17 cellular contexts compared by ENCODE assay signal in genomic region chr16:23907903-23908302, GRCh38.
DNase-seq lines count a peak whose midpoint lies in the region; ATAC-seq and TF ChIP-seq lines count a peak whose summit lies in the region.
"Had no signal": no experiment of that assay in that cellular context is flagged by ENCODE, and none has a peak within 500 bp of the region (broad histone marks: within the 10 kb centered on the region; RNA-seq: fewer than 3 reads in every experiment).

No MANE protein-coding gene starts in this region.

- H3K27ac ChIP-seq in HEK293 (ENCODE audit: extremely low read depth, low read depth, low read length) (no peak overlapping the region), caudate nucleus (ENCODE audit: low read depth, low read length) (peak overlapping the region; percentile 26), upper lobe of left lung (no peak overlapping the region), heart left ventricle (peak overlapping the region in 1 of 12 donors; percentile 44)
- H3K27ac ChIP-seq: C4-2B, esophagus squamous epithelium, parathyroid adenoma had no signal

- CTCF ChIA-PET in activated CD4-positive, alpha-beta T cell treated with anti-CD3 and anti-CD28 coated beads, Interleukin-2, amount 10 ng/mL, durations not matched to agents 7 days and 5 days (lab: Charles Lee) = no interaction called here
- CTCF ChIA-PET in HEK293 (lab: Yijun Ruan, JAX) = interaction anchor here (0.7 kb wide), 1 partner anchor 345 kb away, joined by 3 read pairs; no protein-coding TSS in a partner anchor

- H3K27ac Mint-ChIP-seq in activated CD4-positive, alpha-beta T cell treated with anti-CD3 and anti-CD28 coated beads, Interleukin-2, amount 10 ng/mL, durations not matched to agents 7 days and 5 days = peak overlapping the region; percentile 4

- POLR2A ChIA-PET in activated CD4-positive, alpha-beta T cell treated with anti-CD3 and anti-CD28 coated beads, Interleukin-2, amount 10 ng/mL, durations not matched to agents 7 days and 5 days (lab: Charles Lee) = no interaction called here
- POLR2A ChIA-PET in HEK293 (lab: Yijun Ruan, JAX) = no interaction called here

- H3K36me3 ChIP-seq in HEK293 (ENCODE audit: control insufficient read depth in 2 of 2, insufficient read depth in 1 of 2, low read length in 2 of 2) (no peaks in the 10 kb centered on the region), upper lobe of left lung (no peaks in the 10 kb centered on the region), heart left ventricle (no peaks in the 10 kb centered on the region)
- H3K36me3 ChIP-seq: esophagus squamous epithelium had no signal

- TF ChIP-seq CTCF in HEK293 (tag by site-specific recombination; IDR thresholded peaks at IDR 0.05) (no peak), upper lobe of left lung (IDR thresholded peaks at IDR 0.05) (no peak), heart left ventricle (IDR thresholded peaks at IDR 0.05) (no peak)

- ATAC-seq in upper lobe of left lung (ENCODE audit: low FRiP score in 2 of 2) = no peak
- ATAC-seq in heart left ventricle = no peak
- ATAC-seq: left lobe of liver had no signal

- H3K4me1 ChIP-seq in HEK293 (ENCODE audit: control insufficient read depth, insufficient read depth, low read length) = no peaks in the 10 kb centered on the region
- no peaks in the 10 kb centered on the region for H3K4me1 ChIP-seq in upper lobe of left lung
- H3K4me1 ChIP-seq in heart left ventricle = peaks cover 0 to 5% (median 0%) of the 10 kb centered on the region in 12 donors
- H3K4me1 ChIP-seq: esophagus squamous epithelium, parathyroid adenoma had no signal

- TF ChIP-seq POLR2A in upper lobe of left lung (IDR thresholded peaks at IDR 0.05) = no peak
- TF ChIP-seq POLR2A in heart left ventricle (IDR thresholded peaks at IDR 0.05) = no peak

- H3K4me3 Mint-ChIP-seq in activated CD4-positive, alpha-beta T cell treated with anti-CD3 and anti-CD28 coated beads, Interleukin-2, amount 10 ng/mL, durations not matched to agents 7 days and 5 days = no peak overlapping the region

- no peaks in the 10 kb centered on the region for H3K9me3 ChIP-seq in HEK293 (ENCODE audit: control insufficient read depth, insufficient read depth, low read depth, low read length)
- H3K9me3 ChIP-seq in upper lobe of left lung = no peaks in the 10 kb centered on the region
- no peaks in the 10 kb centered on the region for H3K9me3 ChIP-seq in heart left ventricle
- H3K9me3 ChIP-seq: esophagus squamous epithelium had no signal

- H3K4me1 Mint-ChIP-seq in activated CD4-positive, alpha-beta T cell treated with anti-CD3 and anti-CD28 coated beads, Interleukin-2, amount 10 ng/mL, durations not matched to agents 7 days and 5 days = peaks cover 23% of the 10 kb centered on the region

- intact Hi-C loops in heart left ventricle (cut with DNase I) = loop anchor here in 1 of 10 donors (2.0 to 10.0 kb wide), 2 partner anchors 15 to 83 kb away; no protein-coding TSS in a partner anchor

- H3K9me3 Mint-ChIP-seq in activated CD4-positive, alpha-beta T cell treated with anti-CD3 and anti-CD28 coated beads, Interleukin-2, amount 10 ng/mL, durations not matched to agents 7 days and 5 days = no peaks in the 10 kb centered on the region

- WGBS in upper lobe of left lung, 2 donors = 59 to 65% methylated on average over 7 of the region's 7 CpGs
- 41 to 53% (median 45%) methylated on average over 7 of the region's 7 CpGs for WGBS in heart left ventricle, 4 donors

- no peaks in the 10 kb centered on the region for H3K27me3 Mint-ChIP-seq in activated CD4-positive, alpha-beta T cell treated with anti-CD3 and anti-CD28 coated beads, Interleukin-2, amount 10 ng/mL, durations not matched to agents 7 days and 5 days

- no peak for DNase-seq in activated CD4-positive, alpha-beta T cell treated with anti-CD3 and anti-CD28 coated beads, Interleukin-2, amount 10 ng/mL, durations not matched to agents 7 days and 5 days
- DNase-seq in activated CD4-positive, alpha-beta T cell treated with anti-CD3 and anti-CD28 coated beads for 1 hour = no peak
- DNase-seq in caudate nucleus (lab: John Stamatoyannopoulos, UW) = peak in 10 of 61 donors; percentile 2 to 43 (median 20)
- peak; percentile 20 for DNase-seq in occipital lobe (lab: John Stamatoyannopoulos, UW)
- DNase-seq in middle frontal gyrus (ENCODE audit: extremely low spot score, low spot score) = no peak
- no peak for DNase-seq in upper lobe of left lung
- DNase-seq in heart left ventricle = no peak
- DNase-seq: activated CD4-positive, alpha-beta T cell treated with anti-CD3 and anti-CD28 coated beads, Interleukin-2, amount 50 U/mL, for 1 hour; DMS79 treated with DMSO at 0.1 percent for 48 hours; esophagus squamous epithelium; NCI-H1436; NK-92 treated with Interleukin-12 subunit alpha and Interleukin-12 subunit beta, amount 100 ng/mL, for 24 hours; stimulated activated CD4-positive, alpha-beta T cell treated with anti-CD3 and anti-CD28 coated beads, Interleukin-2, amount 100 ng/mL, for 24 hours had no signal

- TF ChIP-seq EP300 in upper lobe of left lung (IDR thresholded peaks at IDR 0.05) = no peak

- no peaks in the 10 kb centered on the region for H3K27me3 ChIP-seq in upper lobe of left lung
- no peaks in the 10 kb centered on the region for H3K27me3 ChIP-seq in heart left ventricle
- H3K27me3 ChIP-seq: esophagus squamous epithelium had no signal

- peaks cover 1% of the 10 kb centered on the region for H3K36me3 Mint-ChIP-seq in activated CD4-positive, alpha-beta T cell treated with anti-CD3 and anti-CD28 coated beads, Interleukin-2, amount 10 ng/mL, durations not matched to agents 7 days and 5 days (ENCODE audit: low read depth)

- H3K4me3 ChIP-seq in HEK293 (ENCODE audit: low read depth, low read length) (no peak overlapping the region), upper lobe of left lung (no peak overlapping the region), heart left ventricle (no peak overlapping the region)
- H3K4me3 ChIP-seq: esophagus squamous epithelium had no signal

TF ChIP-seq in HEK293, 187 proteins besides CTCF, POLR2A, EP300 and RAD21:
- TF ChIP-seq KLF16 (tag by site-specific recombination; IDR thresholded peaks at IDR 0.05) (no peak), ZFHX2 (tag by site-specific recombination; conservative IDR thresholded peaks at IDR 0.05) (peak; percentile 92), EGR2 (tag by site-specific recombination; IDR thresholded peaks at IDR 0.05; ENCODE audit: low read depth) (peak; percentile 98), ZNF341 (tag by site-specific recombination; IDR thresholded peaks at IDR 0.05; ENCODE audit: low read depth) (0 out of 2 replicates have a peak, but pooled peaks have one; percentile 34)
